ENCODE assay signal across 15 cellular contexts in the genomic region with DNA sequence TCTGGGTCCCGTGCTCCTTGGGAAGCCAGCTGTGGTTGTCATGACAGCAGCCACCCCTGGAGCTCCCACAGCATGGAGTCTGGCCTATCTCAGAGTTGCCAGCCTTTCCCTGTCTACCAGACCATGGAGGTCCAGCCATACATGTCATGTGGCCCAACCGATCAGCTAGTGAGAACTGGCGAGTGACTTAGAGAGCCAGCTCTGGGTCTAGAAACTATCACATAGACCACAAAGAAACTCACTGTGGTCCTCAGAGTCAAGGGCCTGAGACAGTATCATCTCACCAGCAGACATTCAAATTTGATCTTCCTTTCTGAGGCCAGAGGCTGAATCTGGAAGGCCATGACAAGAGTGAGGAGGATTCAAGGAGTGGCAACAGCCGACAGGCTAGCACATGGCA.
DNase-seq lines count a peak whose midpoint lies in the region; ATAC-seq lines count a peak whose summit lies in the region.
"Had no signal": no experiment of that assay in that cellular context is flagged by ENCODE, and none has a peak within 500 bp of the region (broad histone marks: within the 10 kb centered on the region; RNA-seq: fewer than 3 reads in every experiment).

No MANE protein-coding gene starts in this region.

- DNase-seq in AML-193 (lab: John Stamatoyannopoulos, UW) (no peak), cerebellar nuclear complex (lab: John Stamatoyannopoulos, UW) (no peak), Right ventricle myocardium superior (no peak), NCI-H187 treated with DMSO at 0.1 percent for 48 hours (lab: John Stamatoyannopoulos, UW) (no peak)
- DNase-seq: activated CD4-positive, alpha-beta T cell treated with anti-CD3 and anti-CD28 coated beads for 4 hours; brain microvascular endothelial cell; DMS79; glutamatergic neuron; nephron progenitor cell; SW 1271 had no signal

- peak; percentile 86 for ATAC-seq in GM18502 (IDR thresholded peaks at IDR 0.05; ENCODE audit: poor library complexity, unreplicated experiment)
- peak; percentile 98 for ATAC-seq in GM19452 (IDR thresholded peaks at IDR 0.05; ENCODE audit: unreplicated experiment)
- peak; percentile 98 for ATAC-seq in HG02678 (IDR thresholded peaks at IDR 0.05; ENCODE audit: unreplicated experiment)
- ATAC-seq in HG03354 (IDR thresholded peaks at IDR 0.05; ENCODE audit: poor library complexity, severe bottlenecking, unreplicated experiment): peak; percentile 91
- no peak for ATAC-seq in Right ventricle myocardium superior (ENCODE audit: poor library complexity)
- ATAC-seq: left lobe of liver had no signal

- intact Hi-C loops in Right ventricle myocardium superior (cut with DNase I): no loop called here
